Comparison of ENCODE assay signal across 14 cellular contexts in the genomic region with DNA sequence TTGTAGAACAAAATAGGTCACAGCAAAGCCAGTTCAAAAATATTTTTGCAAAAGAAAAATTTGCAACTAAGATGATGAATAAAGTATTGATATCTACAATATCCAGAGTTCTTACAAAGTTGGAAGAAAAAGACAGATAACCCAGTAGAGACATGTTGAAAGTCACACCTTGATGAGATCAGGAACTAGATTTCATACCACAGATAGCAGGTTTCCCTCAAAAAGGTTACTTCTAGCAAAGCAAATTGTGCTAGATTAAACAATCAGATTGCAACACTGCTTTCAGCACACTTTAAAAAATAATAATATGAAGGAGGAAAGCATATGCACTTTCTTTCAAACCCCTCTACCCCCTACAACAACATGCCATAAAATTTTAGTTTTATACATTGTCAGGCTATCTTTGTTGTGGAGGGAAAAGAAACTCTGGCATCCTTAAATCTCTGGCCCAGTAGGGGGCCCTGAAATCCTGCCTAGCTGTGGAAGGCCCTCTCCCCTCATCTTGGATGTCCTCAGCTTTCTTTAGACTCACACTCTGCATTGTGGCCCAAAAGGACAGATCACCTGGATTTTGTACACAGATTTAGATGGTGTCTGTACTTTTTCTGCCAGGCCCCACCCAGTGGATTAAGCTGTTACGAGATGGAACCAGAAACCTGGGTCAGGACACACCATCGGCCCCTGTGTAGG. TPM values are rescaled to one million over a fixed set of nuclear protein-coding genes. Genes with fewer than 3 reads are reported as not detected.
A peak's percentile ranks its signal among the peaks of the same experiment; 100 is the strongest.
DNase-seq lines count a peak whose midpoint lies in the region; ATAC-seq and TF ChIP-seq lines count a peak whose summit lies in the region.
"Had no signal": no experiment of that assay in that cellular context is flagged by ENCODE, and none has a peak within 500 bp of the region (broad histone marks: within the 10 kb centered on the region; RNA-seq: fewer than 3 reads in every experiment).

No MANE protein-coding gene starts in this region.

- H3K9me3 ChIP-seq in breast epithelium (no peaks in the 10 kb centered on the region), OCI-LY3 (ENCODE audit: insufficient read depth, low read length) (no peaks in the 10 kb centered on the region), transverse colon (no peaks in the 10 kb centered on the region)
- H3K9me3 ChIP-seq: MG63 had no signal

- H3K9me3 Mint-ChIP-seq in MCF 10A (ENCODE audit: unreplicated experiment), result no peaks in the 10 kb centered on the region
- H3K9me3 Mint-ChIP-seq in activated naive CD8-positive, alpha-beta T cell treated with anti-CD3 and anti-CD28 coated beads, Interleukin-2, amount 50 U/mL, for 24 hours, result no peaks in the 10 kb centered on the region
- H3K9me3 Mint-ChIP-seq: type B pancreatic cell had no signal

- peak overlapping the region; percentile 69 for H3K9ac ChIP-seq in OCI-LY3 (ENCODE audit: low read length)

- no peaks in the 10 kb centered on the region for H3K4me1 ChIP-seq in breast epithelium
- H3K4me1 ChIP-seq in OCI-LY3 (ENCODE audit: low read length), result peaks cover 86% of the 10 kb centered on the region
- peaks cover 0 to 4% (median 0%) of the 10 kb centered on the region in 4 donors for H3K4me1 ChIP-seq in transverse colon

- H3K27ac ChIP-seq in breast epithelium (peak overlapping the region in 1 of 2 donors; percentile 3), OCI-LY3 (ENCODE audit: low read length) (peak overlapping the region; percentile 90), transverse colon (peak overlapping the region; percentile 0 to 44 (median 18))

- DNase-seq in MCF 10A (ENCODE audit: unreplicated experiment) (no peak), breast epithelium (ENCODE audit: low spot score in 2 of 2) (no peak), transverse colon (no peak), DMS114 treated with DMSO at 0.1 percent for 48 hours (lab: John Stamatoyannopoulos, UW; ENCODE audit: unreplicated experiment) (no peak)
- DNase-seq in activated naive CD8-positive, alpha-beta T cell treated with anti-CD3 and anti-CD28 coated beads, Interleukin-2, amount 50 U/mL, for 24 hours, result no peak
- DNase-seq in activated CD4-positive, CD25-positive, alpha-beta regulatory T cell (lab: John Stamatoyannopoulos, UW), result no peak
- DNase-seq: DMS79 treated with DMSO at 0.1 percent for 48 hours, MG63 had no signal

- peak; percentile 1 for ATAC-seq in activated naive CD8-positive, alpha-beta T cell treated with anti-CD3 and anti-CD28 coated beads, Interleukin-2, amount 50 U/mL, for 24 hours
- ATAC-seq in HG03097 (IDR thresholded peaks at IDR 0.05; ENCODE audit: low FRiP score, unreplicated experiment), result no peak
- ATAC-seq: Panc1 had no signal

- BruUV-seq in MCF 10A (replicated peaks; lab: Mats Ljungman, UMichigan), result no TSS peak

- H3K36me3 Mint-ChIP-seq in MCF 10A (ENCODE audit: insufficient read depth, unreplicated experiment), result no peaks in the 10 kb centered on the region
- no peaks in the 10 kb centered on the region for H3K36me3 Mint-ChIP-seq in activated naive CD8-positive, alpha-beta T cell treated with anti-CD3 and anti-CD28 coated beads, Interleukin-2, amount 50 U/mL, for 24 hours (ENCODE audit: low read depth)
- H3K36me3 Mint-ChIP-seq: type B pancreatic cell had no signal

- no peak overlapping the region for H3K4me3 Mint-ChIP-seq in MCF 10A (ENCODE audit: unreplicated experiment)
- H3K4me3 Mint-ChIP-seq in activated naive CD8-positive, alpha-beta T cell treated with anti-CD3 and anti-CD28 coated beads, Interleukin-2, amount 50 U/mL, for 24 hours, result no peak overlapping the region
- H3K4me3 Mint-ChIP-seq: type B pancreatic cell had no signal

- H3K4me3 ChIP-seq in breast epithelium, result no peak overlapping the region
- peak overlapping the region; percentile 61 for H3K4me3 ChIP-seq in OCI-LY3 (ENCODE audit: low read length)
- H3K4me3 ChIP-seq in transverse colon, result no peak overlapping the region
- H3K4me3 ChIP-seq: MG63 had no signal

- H3K27me3 ChIP-seq in breast epithelium (no peaks in the 10 kb centered on the region), OCI-LY3 (ENCODE audit: low read depth, low read length) (no peaks in the 10 kb centered on the region), transverse colon (no peaks in the 10 kb centered on the region)
- H3K27me3 ChIP-seq: MG63 had no signal

- POLR2A ChIA-PET in MCF 10A (lab: Yijun Ruan, JAX), result interaction anchor here (0.6 kb wide), 1 partner anchor 61 kb away, joined by 3 read pairs; a partner anchor contains a TSS

- H4K20me1 ChIP-seq in OCI-LY3 (ENCODE audit: insufficient read depth, low read length), result no peaks in the 10 kb centered on the region

- peak overlapping the region; percentile 83 for H3K4me2 ChIP-seq in OCI-LY3 (ENCODE audit: low read length)

- in situ Hi-C loops in transverse colon (cut with MboI; ENCODE audit: low pct_ligation_motif_present in 1 of 4, low pct_unique_long_range_greater_than_20kb in 1 of 4, low sequenced_read_pairs in 3 of 4), result no loop called here

- H3K27ac Mint-ChIP-seq in MCF 10A (ENCODE audit: low read depth, unreplicated experiment), result peak overlapping the region; percentile 0
- peak overlapping the region; percentile 78 for H3K27ac Mint-ChIP-seq in activated naive CD8-positive, alpha-beta T cell treated with anti-CD3 and anti-CD28 coated beads, Interleukin-2, amount 50 U/mL, for 24 hours
- H3K27ac Mint-ChIP-seq: type B pancreatic cell had no signal

- TF ChIP-seq EP300 in transverse colon (IDR thresholded peaks at IDR 0.05; ENCODE audit: low read depth), result no peak

- H3K4me1 Mint-ChIP-seq in MCF 10A (ENCODE audit: insufficient read depth, unreplicated experiment), result peaks cover 18% of the 10 kb centered on the region
- peaks cover 43% of the 10 kb centered on the region for H3K4me1 Mint-ChIP-seq in activated naive CD8-positive, alpha-beta T cell treated with anti-CD3 and anti-CD28 coated beads, Interleukin-2, amount 50 U/mL, for 24 hours

- no peaks in the 10 kb centered on the region for H3K79me2 ChIP-seq in OCI-LY3 (ENCODE audit: low read length)

- H3K36me3 ChIP-seq in breast epithelium (no peaks in the 10 kb centered on the region), OCI-LY3 (replicated peaks; ENCODE audit: low read depth, low read length) (no peaks in the 10 kb centered on the region), transverse colon (no peaks in the 10 kb centered on the region)
- H3K36me3 ChIP-seq: MG63 had no signal

- 74% methylated on average over 2 of the region's 2 CpGs; no CpG with 5 or more reads in 1 of the 2 donors for WGBS in transverse colon (ENCODE audit: low coverage in 1 of 2), 2 donors

- CTCF ChIA-PET in MCF 10A (lab: Yijun Ruan, JAX), result interaction anchor here (0.6 to 0.8 kb wide), 4 partner anchors 34 to 694 kb away, joined by 3 to 4 read pairs (median 3); no protein-coding TSS in a partner anchor

- H3K27me3 Mint-ChIP-seq in MCF 10A (ENCODE audit: insufficient read depth, unreplicated experiment), result no peaks in the 10 kb centered on the region
- H3K27me3 Mint-ChIP-seq in activated naive CD8-positive, alpha-beta T cell treated with anti-CD3 and anti-CD28 coated beads, Interleukin-2, amount 50 U/mL, for 24 hours, result peaks cover 16% of the 10 kb centered on the region

- TF ChIP-seq CTCF in MCF 10A (IDR thresholded peaks at IDR 0.05; ENCODE audit: unreplicated experiment) (no peak), breast epithelium (IDR thresholded peaks at IDR 0.05) (no peak), OCI-LY3 (IDR thresholded peaks at IDR 0.05; ENCODE audit: low read depth, low read length) (peak; percentile 71), transverse colon (IDR thresholded peaks at IDR 0.05) (no peak)

- intact Hi-C loops in MCF 10A (cut with micrococcal nuclease) (loop anchor here (5.0 kb wide), 1 partner anchor 79 kb away; a partner anchor contains a TSS), breast epithelium (cut with DNase I; ENCODE audit: low total_unique reads) (no loop called here), transverse colon (cut with DNase I; ENCODE audit: low total_unique reads) (no loop called here)

- no peak for TF ChIP-seq POLR2A in breast epithelium (IDR thresholded peaks at IDR 0.05)
- no peak for TF ChIP-seq POLR2A in transverse colon (IDR thresholded peaks at IDR 0.05)

- H2AFZ ChIP-seq in OCI-LY3 (ENCODE audit: low read depth, low read length), result no peak overlapping the region; the same call in 1 of the 2 replicates

RNA-seq across cellular contexts. Expression of a gene that starts 50.9 kb away (rescaled TPM):
- total RNA-seq in MCF 10A (2022), result not detected in 2 replicates
- total RNA-seq in breast epithelium, result not detected
- not detected for total RNA-seq in transverse colon
- total RNA-seq: activated CD8-positive, alpha-beta memory T cell treated with anti-CD3 and anti-CD28 coated beads for 36 hours; cerebellum had no signal
